ENCODE assay signal across 8 cellular contexts in the genomic region with DNA sequence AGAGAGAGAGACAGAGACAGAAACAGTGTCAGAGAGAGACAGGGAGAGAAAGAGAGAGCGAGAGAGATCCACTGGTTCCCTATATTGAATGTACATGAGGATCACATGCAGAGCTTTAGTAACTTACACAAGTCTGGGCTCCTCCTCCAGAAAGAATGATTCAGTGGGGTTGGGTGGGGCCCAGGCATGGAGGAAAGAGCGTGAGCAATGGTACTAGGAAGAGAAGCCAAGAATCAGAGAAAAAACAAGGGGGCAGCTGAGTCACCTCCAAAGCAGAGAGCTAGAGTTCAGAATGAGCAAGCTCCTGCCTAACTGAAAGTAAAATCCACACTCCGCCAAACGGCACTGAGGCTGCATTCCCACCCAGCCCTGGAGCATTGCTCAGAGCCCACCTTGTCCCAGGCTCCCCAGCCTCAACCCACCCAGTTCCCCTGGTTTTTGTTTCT.
DNase-seq lines count a peak whose midpoint lies in the region; ATAC-seq and TF ChIP-seq lines count a peak whose summit lies in the region.

No MANE protein-coding gene starts in this region.

- no peak for TF ChIP-seq EP300 in esophagus muscularis mucosa (IDR thresholded peaks at IDR 0.05)

- H3K9me3 ChIP-seq in PC-9 (ENCODE audit: insufficient read depth, low read depth): no peaks in the 10 kb centered on the region
- no peaks in the 10 kb centered on the region for H3K9me3 ChIP-seq in esophagus muscularis mucosa

- 46% methylated on average over 4 of the region's 4 CpGs for WGBS in esophagus muscularis mucosa

- H3K9me2 ChIP-seq in PC-9 (ENCODE audit: insufficient read depth): no peaks in the 10 kb centered on the region

- H3K4me1 ChIP-seq in PC-9 (replicated peaks; ENCODE audit: insufficient read depth): peaks cover 7% of the 10 kb centered on the region; the same call in 1 of the 2 replicates
- H3K4me1 ChIP-seq in esophagus muscularis mucosa: peaks cover 2 to 13% (median 9%) of the 10 kb centered on the region in 4 donors

- no TSS peak for BruUV-seq in PC-9 (replicated peaks; lab: Mats Ljungman, UMichigan)

- DNase-seq in PC-9 (peak in 1 of 2 experiments; percentile 66), esophagus muscularis mucosa (ENCODE audit: extremely low spot score) (no peak), posterior vena cava (ENCODE audit: low spot score) (peak; percentile 89), SKM-1 treated with dmso at 0.1 percent for 144 hours (lab: John Stamatoyannopoulos, UW; ENCODE audit: unreplicated experiment) (no peak), NCI-H2227 treated with DMSO at 0.1 percent for 48 hours (lab: John Stamatoyannopoulos, UW) (no peak)

- 0 out of 2 replicates have a peak overlapping the region, but pooled peaks have one; percentile 68 for H2AFZ ChIP-seq in PC-9

- H3K36me3 ChIP-seq in PC-9 (ENCODE audit: low read depth) (no peaks in the 10 kb centered on the region), esophagus muscularis mucosa (no peaks in the 10 kb centered on the region)

- H3K27me3 ChIP-seq in PC-9 (ENCODE audit: insufficient read depth, low read depth) (no peaks in the 10 kb centered on the region), esophagus muscularis mucosa (no peaks in the 10 kb centered on the region)

- no peaks in the 10 kb centered on the region for H3F3A ChIP-seq in PC-9 (ENCODE audit: insufficient read depth, low read depth)

- CTCF ChIA-PET in PC-9 (lab: Charles Lee): no interaction called here

- H3K27ac ChIP-seq in PC-9: peak overlapping the region; percentile 78
- peak overlapping the region; percentile 50 to 80 (median 70) for H3K27ac ChIP-seq in esophagus muscularis mucosa (replicated peaks in 1 of 4)

- ATAC-seq in GM19395 (IDR thresholded peaks at IDR 0.05; ENCODE audit: unreplicated experiment) (peak; percentile 62), HG03039 (IDR thresholded peaks at IDR 0.05; ENCODE audit: unreplicated experiment) (no peak), HG03159 (IDR thresholded peaks at IDR 0.05; ENCODE audit: unreplicated experiment) (no peak)

- no peaks in the 10 kb centered on the region for H4K20me1 ChIP-seq in PC-9 (ENCODE audit: insufficient read depth)

- H3K4me2 ChIP-seq in PC-9: peak overlapping the region; percentile 80

- intact Hi-C loops in PC-9 (cut with micrococcal nuclease; ENCODE audit: unreplicated experiment): no loop called here
- intact Hi-C loops in esophagus muscularis mucosa (cut with DNase I): no loop called here
- intact Hi-C loops in posterior vena cava (cut with DNase I): loop anchor here in 1 of 2 donors (1.0 kb wide), 1 partner anchor 12 kb away; no protein-coding TSS in a partner anchor

- H3K4me3 ChIP-seq in PC-9: peak overlapping the region; percentile 49
- peak overlapping the region; percentile 31 to 57 (median 42) for H3K4me3 ChIP-seq in esophagus muscularis mucosa

- H3K79me2 ChIP-seq in PC-9 (ENCODE audit: low read depth): no peaks in the 10 kb centered on the region

- TF ChIP-seq CTCF in PC-9 (conservative IDR thresholded peaks at IDR 0.05): no peak
- no peak for TF ChIP-seq CTCF in esophagus muscularis mucosa (IDR thresholded peaks at IDR 0.05)

- TF ChIP-seq POLR2A in esophagus muscularis mucosa (IDR thresholded peaks at IDR 0.05; ENCODE audit: low read depth): peak; percentile 7

- POLR2A ChIA-PET in PC-9 (lab: Charles Lee; ENCODE audit: unreplicated experiment): interaction anchor here (0.6 kb wide), 1 partner anchor 107 kb away, joined by 31 read pairs; no protein-coding TSS in a partner anchor
